9 cellular contexts compared by ENCODE assay signal in genomic region chr12:108430926-108431325, GRCh38.
"Had no signal": no experiment of that assay in that cellular context is flagged by ENCODE, and none has a peak within 500 bp of the region (broad histone marks: within the 10 kb centered on the region; RNA-seq: fewer than 3 reads in every experiment).

No MANE protein-coding gene starts in this region.

- H3K27ac ChIP-seq: GM23248 had no signal

- H3K9me3 ChIP-seq: HAP-1 had no signal

- H3K4me1 ChIP-seq: HAP-1 had no signal

- H3K4me3 ChIP-seq: GM23248, GM23338, HAP-1 had no signal

- H3K9me3 Mint-ChIP-seq: GM23338 had no signal

- H3K9ac ChIP-seq: GM23248 had no signal

- H3K36me3 ChIP-seq: HAP-1 had no signal

- H3K4me3 Mint-ChIP-seq: GM23338, H9, HFFc6 had no signal

- DNase-seq: GOT3, H7, H9, HFFc6 had no signal

- H2AFZ ChIP-seq: GM23248, GM23338 had no signal

- FAIRE-seq: H54 had no signal

- H3K4me2 ChIP-seq: GM23338 had no signal

- H3K27ac Mint-ChIP-seq: GM23338, HFFc6 had no signal

- ATAC-seq: GM23338, HCT116 had no signal
